9 cellular contexts compared by ENCODE assay signal in the genomic region with DNA sequence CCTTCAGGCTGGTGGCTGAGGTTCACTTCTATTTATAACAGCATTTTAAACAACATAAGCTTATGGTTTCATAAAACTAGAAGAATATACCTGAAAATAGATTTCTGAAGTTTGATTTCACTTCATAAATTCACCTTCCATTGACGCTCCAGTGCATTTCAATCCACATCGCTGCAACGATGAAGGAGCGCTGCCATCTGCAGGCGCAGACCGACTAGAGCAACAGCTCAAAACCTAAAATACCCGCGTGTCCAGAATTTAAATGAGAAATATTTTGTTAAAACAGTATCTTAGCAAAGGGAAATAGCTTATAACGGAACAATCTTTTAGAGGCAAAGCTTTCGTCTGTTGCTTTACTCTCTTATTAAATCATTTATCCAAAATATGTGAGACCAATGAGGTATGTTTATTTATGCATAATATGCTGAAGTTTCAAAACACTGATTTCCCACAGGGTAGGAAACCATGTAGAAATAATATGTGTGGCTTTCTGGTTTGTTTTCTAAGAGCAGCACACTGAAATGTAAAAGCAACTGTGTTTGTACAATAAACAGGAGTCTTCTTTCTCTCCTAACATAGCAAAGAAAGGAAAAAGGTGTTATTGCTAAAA.
A peak's percentile ranks its signal among the peaks of the same experiment; 100 is the strongest.
DNase-seq lines count a peak whose midpoint lies in the region; ATAC-seq and TF ChIP-seq lines count a peak whose summit lies in the region.
"Had no signal": no experiment of that assay in that cellular context is flagged by ENCODE, and none has a peak within 500 bp of the region (broad histone marks: within the 10 kb centered on the region; RNA-seq: fewer than 3 reads in every experiment).

No MANE protein-coding gene starts in this region.

- H3K4me3 ChIP-seq in hepatocyte: no peak overlapping the region

- H3K27ac ChIP-seq in hepatocyte: no peak overlapping the region

- H3K4me2 ChIP-seq in hepatocyte: no peak overlapping the region

- H3K9me3 ChIP-seq in hepatocyte (ENCODE audit: low read depth): no peaks in the 10 kb centered on the region

- TF ChIP-seq CTCF in hepatocyte (IDR thresholded peaks at IDR 0.05; ENCODE audit: poor library complexity): peak; percentile 95

- no peaks in the 10 kb centered on the region for H3K9me2 ChIP-seq in hepatocyte (replicated peaks; ENCODE audit: insufficient read depth)

- no peak overlapping the region for H2AFZ ChIP-seq in hepatocyte

- ATAC-seq in SK-N-SH treated with all-trans-retinoic acid at 6 μM for 48 hours: peak; percentile 73
- no peak for ATAC-seq in HG03432 (IDR thresholded peaks at IDR 0.05; ENCODE audit: unreplicated experiment)
- ATAC-seq in HG03025 (IDR thresholded peaks at IDR 0.05; ENCODE audit: low FRiP score, unreplicated experiment): no peak

- no peaks in the 10 kb centered on the region for H3K27me3 ChIP-seq in hepatocyte

- DNase-seq in NCI-H510A treated with DMSO at 0.1 percent for 48 hours (lab: John Stamatoyannopoulos, UW) (peak; percentile 11), NCI-H510A (lab: John Stamatoyannopoulos, UW) (no peak), hepatocyte (ENCODE audit: low spot score) (peak; percentile 62), superior temporal gyrus (ENCODE audit: extremely low spot score) (peak; percentile 79), DMS79 (lab: John Stamatoyannopoulos, UW) (no peak)
- DNase-seq: CD4-positive, CD25-positive, alpha-beta regulatory T cell had no signal

- no peaks in the 10 kb centered on the region for H3K4me1 ChIP-seq in hepatocyte (ENCODE audit: insufficient read depth)

- no peaks in the 10 kb centered on the region for H4K20me1 ChIP-seq in hepatocyte (ENCODE audit: insufficient read depth, poor library complexity, severe bottlenecking)

- 39% methylated on average over 10 of the region's 10 CpGs for WGBS in hepatocyte (ENCODE audit: low lambda C conversion rate, missing lambda C conversion rate)

- H3K79me2 ChIP-seq in hepatocyte: no peaks in the 10 kb centered on the region

- no peaks in the 10 kb centered on the region for H3K36me3 ChIP-seq in hepatocyte (replicated peaks; ENCODE audit: insufficient read depth, low read depth)

TF ChIP-seq in SK-N-SH treated with all-trans-retinoic acid at 6 μM for 48 hours, 23 proteins besides CTCF, POLR2A, EP300 and RAD21:
- TF ChIP-seq ISL1 (CRISPR knock-in tag; IDR thresholded peaks at IDR 0.05) (no peak), GLIS3 (CRISPR knock-in tag; IDR thresholded peaks at IDR 0.05) (no peak), CSDC2 (CRISPR knock-in tag; IDR thresholded peaks at IDR 0.05) (no peak), TOX (CRISPR knock-in tag; IDR thresholded peaks at IDR 0.05; ENCODE audit: borderline replicate concordance) (no peak)
- TF ChIP-seq, protein P1, sequence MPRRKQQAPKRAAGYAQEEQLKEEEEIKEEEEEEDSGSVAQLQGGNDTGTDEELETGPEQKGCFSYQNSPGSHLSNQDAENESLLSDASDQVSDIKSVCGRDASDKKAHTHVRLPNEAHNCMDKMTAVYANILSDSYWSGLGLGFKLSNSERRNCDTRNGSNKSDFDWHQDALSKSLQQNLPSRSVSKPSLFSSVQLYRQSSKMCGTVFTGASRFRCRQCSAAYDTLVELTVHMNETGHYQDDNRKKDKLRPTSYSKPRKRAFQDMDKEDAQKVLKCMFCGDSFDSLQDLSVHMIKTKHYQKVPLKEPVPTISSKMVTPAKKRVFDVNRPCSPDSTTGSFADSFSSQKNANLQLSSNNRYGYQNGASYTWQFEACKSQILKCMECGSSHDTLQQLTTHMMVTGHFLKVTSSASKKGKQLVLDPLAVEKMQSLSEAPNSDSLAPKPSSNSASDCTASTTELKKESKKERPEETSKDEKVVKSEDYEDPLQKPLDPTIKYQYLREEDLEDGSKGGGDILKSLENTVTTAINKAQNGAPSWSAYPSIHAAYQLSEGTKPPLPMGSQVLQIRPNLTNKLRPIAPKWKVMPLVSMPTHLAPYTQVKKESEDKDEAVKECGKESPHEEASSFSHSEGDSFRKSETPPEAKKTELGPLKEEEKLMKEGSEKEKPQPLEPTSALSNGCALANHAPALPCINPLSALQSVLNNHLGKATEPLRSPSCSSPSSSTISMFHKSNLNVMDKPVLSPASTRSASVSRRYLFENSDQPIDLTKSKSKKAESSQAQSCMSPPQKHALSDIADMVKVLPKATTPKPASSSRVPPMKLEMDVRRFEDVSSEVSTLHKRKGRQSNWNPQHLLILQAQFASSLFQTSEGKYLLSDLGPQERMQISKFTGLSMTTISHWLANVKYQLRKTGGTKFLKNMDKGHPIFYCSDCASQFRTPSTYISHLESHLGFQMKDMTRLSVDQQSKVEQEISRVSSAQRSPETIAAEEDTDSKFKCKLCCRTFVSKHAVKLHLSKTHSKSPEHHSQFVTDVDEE (CRISPR knock-in tag; IDR thresholded peaks at IDR 0.05): no peak

Comparison
In these comparisons a context has a peak if more than half of its experiments do, and no peak if none do; other contexts are left out.
1. DNase-seq: peak in NCI-H510A treated with DMSO at 0.1 percent for 48 hours (single experiment), hepatocyte (single experiment) and superior temporal gyrus (single experiment); none in NCI-H510A (single experiment) and DMS79 (single experiment).